In the genomic region with DNA sequence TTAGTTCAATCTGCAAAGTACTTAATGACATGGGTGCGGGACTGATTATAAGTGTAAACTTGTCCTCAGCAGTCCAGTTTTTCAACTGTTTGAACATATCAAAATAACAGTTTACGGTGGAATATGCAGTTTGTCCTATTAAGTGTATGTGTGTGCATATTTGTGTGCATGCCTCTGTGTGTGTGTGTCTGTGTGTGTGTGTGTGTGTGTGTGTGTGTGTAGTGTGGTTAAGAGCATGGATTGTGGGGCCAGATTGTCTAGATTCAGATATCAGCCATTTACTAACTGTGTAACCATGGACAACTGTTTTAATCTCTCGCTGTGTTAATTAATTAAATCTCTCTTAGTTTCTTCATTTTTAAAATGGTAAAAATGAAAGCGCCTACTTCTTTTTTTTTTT, we compare ENCODE assay signal across 18 cellular contexts. TPM values are rescaled to one million over a fixed set of nuclear protein-coding genes. Genes with fewer than 3 reads are reported as not detected.
A peak's percentile ranks its signal among the peaks of the same experiment; 100 is the strongest.
DNase-seq lines count a peak whose midpoint lies in the region; ATAC-seq, FAIRE-seq and TF ChIP-seq lines count a peak whose summit lies in the region.
"Had no signal": no experiment of that assay in that cellular context is flagged by ENCODE, and none has a peak within 500 bp of the region (broad histone marks: within the 10 kb centered on the region; RNA-seq: fewer than 3 reads in every experiment).

No MANE protein-coding gene starts in this region.

- ATAC-seq in activated CD4-positive, alpha-beta T cell treated with anti-CD3 and anti-CD28 coated beads for 36 hours = no peak
- ATAC-seq in GM21723 (IDR thresholded peaks at IDR 0.05; ENCODE audit: unreplicated experiment) = no peak
- ATAC-seq: right lobe of liver had no signal

- H3K27ac Mint-ChIP-seq in activated CD4-positive, alpha-beta T cell treated with anti-CD3 and anti-CD28 coated beads for 36 hours = no peak overlapping the region
- H3K27ac Mint-ChIP-seq in chondrocyte (ENCODE audit: unreplicated experiment) = peak overlapping the region; percentile 8

- TF ChIP-seq CTCF in chondrocyte (IDR thresholded peaks at IDR 0.05) = no peak

- CTCF ChIA-PET in activated CD4-positive, alpha-beta T cell treated with anti-CD3 and anti-CD28 coated beads for 36 hours (lab: Charles Lee) = no interaction called here

- POLR2A ChIA-PET in activated CD4-positive, alpha-beta T cell treated with anti-CD3 and anti-CD28 coated beads for 36 hours (lab: Charles Lee) = no interaction called here

- peak; percentile 72 for FAIRE-seq in GM12891 (lab: Jason Lieb, UNC)
- FAIRE-seq: colon, RCC 7860, urothelium cell line had no signal

- intact Hi-C loops in activated CD4-positive, alpha-beta T cell treated with anti-CD3 and anti-CD28 coated beads for 36 hours (cut with DNase I, micrococcal nuclease) = no loop called here

- H3K36me3 Mint-ChIP-seq in activated CD4-positive, alpha-beta T cell treated with anti-CD3 and anti-CD28 coated beads for 36 hours (ENCODE audit: low read depth) = no peaks in the 10 kb centered on the region
- peaks cover 29% of the 10 kb centered on the region for H3K36me3 Mint-ChIP-seq in chondrocyte (ENCODE audit: low read depth)

- peaks cover 2% of the 10 kb centered on the region for H3K27me3 Mint-ChIP-seq in activated CD4-positive, alpha-beta T cell treated with anti-CD3 and anti-CD28 coated beads for 36 hours
- no peaks in the 10 kb centered on the region for H3K27me3 Mint-ChIP-seq in chondrocyte (ENCODE audit: low read depth)

- H3K4me3 Mint-ChIP-seq in activated CD4-positive, alpha-beta T cell treated with anti-CD3 and anti-CD28 coated beads for 36 hours = peak overlapping the region; percentile 73
- H3K4me3 Mint-ChIP-seq in chondrocyte (ENCODE audit: unreplicated experiment) = no peak overlapping the region

- no peak for DNase-seq in activated CD4-positive, alpha-beta T cell treated with anti-CD3 and anti-CD28 coated beads for 36 hours
- no peak for DNase-seq in activated CD4-positive, alpha-beta T cell treated with anti-CD3 and anti-CD28 coated beads for 48 hours
- DNase-seq in GM12891 (ENCODE audit: insufficient read length, low spot score) = no peak
- peak; percentile 10 for DNase-seq in MV-4-11 (lab: John Stamatoyannopoulos, UW)
- DNase-seq in chondrocyte (ENCODE audit: low spot score) = no peak
- DNase-seq in HK-2 (ENCODE audit: unreplicated experiment) = no peak
- no peak for DNase-seq in stimulated activated CD4-positive, alpha-beta T cell treated with anti-CD3 and anti-CD28 coated beads, Interleukin-2, amount 100 ng/mL, for 48 hours
- DNase-seq: amniotic stem cell; COR-L47; HCEC 1CT; NCI-H187 treated with DMSO at 0.1 percent for 48 hours; NCI-H526 treated with DMSO at 0.1 percent for 48 hours; right lobe of liver; stimulated activated CD4-positive, alpha-beta T cell treated with anti-CD3 and anti-CD28 coated beads, Interleukin-4, amount 100 ng/mL, for 1 hour had no signal

- peaks cover 11% of the 10 kb centered on the region for H3K4me1 Mint-ChIP-seq in activated CD4-positive, alpha-beta T cell treated with anti-CD3 and anti-CD28 coated beads for 36 hours
- peaks cover 17% of the 10 kb centered on the region for H3K4me1 Mint-ChIP-seq in chondrocyte (ENCODE audit: low read depth)

- H3K9me3 Mint-ChIP-seq in activated CD4-positive, alpha-beta T cell treated with anti-CD3 and anti-CD28 coated beads for 36 hours (ENCODE audit: low read depth) = no peaks in the 10 kb centered on the region
- no peaks in the 10 kb centered on the region for H3K9me3 Mint-ChIP-seq in chondrocyte (ENCODE audit: low read depth)

- TF ChIP-seq POLR2A in GM12891 (IDR thresholded peaks at IDR 0.05; ENCODE audit: low read depth, low read length) = no peak

TF ChIP-seq in GM12891, 5 proteins besides CTCF, POLR2A, EP300 and RAD21:
- TF ChIP-seq POLR2AphosphoS5 (IDR thresholded peaks at IDR 0.05; ENCODE audit: low read depth, low read length) (no peak), PAX5 (IDR thresholded peaks at IDR 0.05; ENCODE audit: insufficient read depth, low read length, severe bottlenecking) (no peak), SPI1 (IDR thresholded peaks at IDR 0.05; ENCODE audit: low read depth, low read length) (no peak)

RNA-seq across cellular contexts. Expression of gene NEXN, which starts 39.0 kb away (rescaled TPM):
- 1 to 10 TPM; 2.1 to 3.6 TPM for total RNA-seq in activated CD4-positive, alpha-beta T cell treated with anti-CD3 and anti-CD28 coated beads for 36 hours
- polyA plus RNA-seq in GM12891 (2012; ENCODE audit: low read depth, missing spikeins) = 5.6 TPM
- 46.2 to 48.3 TPM (median 47.6 TPM) in 3 replicates for total RNA-seq in chondrocyte

RNA-seq across cellular contexts. Expression of gene FUBP1, which starts 51.5 kb away (rescaled TPM):
- total RNA-seq in activated CD4-positive, alpha-beta T cell treated with anti-CD3 and anti-CD28 coated beads for 36 hours = 100 to 1,000 TPM; 240 to 258 TPM
- 120 TPM for polyA plus RNA-seq in GM12891 (2012; ENCODE audit: low read depth, missing spikeins)
- 86.5 to 141 TPM (median 92.0 TPM) in 3 replicates for total RNA-seq in chondrocyte

Comparison
In these comparisons a context has a peak if more than half of its experiments do, and no peak if none do; other contexts are left out.
1. RNA of gene NEXN, which starts 39.0 kb away (total RNA-seq): 46.2 to 48.3 TPM in chondrocyte; 2.1 to 3.6 TPM in activated CD4-positive, alpha-beta T cell treated with anti-CD3 and anti-CD28 coated beads for 36 hours; every median in the first group is over 10 times any median in the second.